In genomic region chr20:44598413-44599290, GRCh38 we compare ENCODE assay signal across 1 cellular context.
TF ChIP-seq lines count a peak whose summit lies in the region.

No MANE protein-coding gene starts in this region.

TF ChIP-seq in HCT116, 20 proteins besides CTCF, POLR2A, EP300 and RAD21 (continued from another document):
- TF ChIP-seq REST (IDR thresholded peaks at IDR 0.05; ENCODE audit: low read depth) (no peak), CBX3 (IDR thresholded peaks at IDR 0.05; ENCODE audit: low read depth) (no peak), SIN3A (IDR thresholded peaks at IDR 0.05; ENCODE audit: low read depth) (no peak), POLR2AphosphoS5 (IDR thresholded peaks at IDR 0.05; ENCODE audit: low read depth, low read length) (no peak), SRF (IDR thresholded peaks at IDR 0.05; ENCODE audit: low read depth) (no peak), ZBTB33 (IDR thresholded peaks at IDR 0.05; ENCODE audit: extremely low read depth, insufficient replicate concordance, low read length) (no peak)
TF ChIP-seq in HCT116: peak in this region for 0.
